ENCODE assay signal across 1 cellular context in the genomic region with DNA sequence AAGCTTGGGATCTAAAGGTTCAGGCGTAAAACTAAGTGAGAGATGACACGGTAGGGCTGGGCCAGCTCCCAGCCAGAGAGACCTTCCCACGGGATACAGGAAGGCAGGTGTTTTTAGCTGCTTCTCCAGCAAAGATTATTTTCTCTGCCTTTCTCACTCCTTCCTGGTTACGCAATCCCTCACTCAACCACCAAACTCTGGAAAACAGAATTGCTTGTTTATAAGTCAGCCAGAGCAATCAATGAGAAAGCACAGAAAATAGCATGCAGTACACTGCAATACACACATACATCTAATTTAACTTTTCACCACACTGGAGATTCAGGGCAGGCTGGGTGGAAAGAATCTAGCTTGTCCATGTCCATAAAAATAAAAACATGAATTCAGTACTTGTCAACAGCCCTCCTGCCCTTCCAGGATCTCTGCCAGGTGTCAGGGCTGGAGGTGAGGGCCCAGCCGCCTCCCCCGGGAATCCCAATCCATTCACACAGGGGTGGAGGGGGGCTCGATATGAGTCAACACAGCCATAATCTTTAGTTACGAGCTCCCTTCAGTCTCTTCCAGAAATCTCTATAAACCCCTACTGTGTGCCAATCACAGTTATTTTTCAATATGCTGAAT.
TF ChIP-seq lines count a peak whose summit lies in the region.

No MANE protein-coding gene starts in this region.

TF ChIP-seq in SK-N-SH, 30 proteins besides CTCF, POLR2A, EP300 and RAD21 (continued from another document):
- no peak for TF ChIP-seq SIN3A (IDR thresholded peaks at IDR 0.05; ENCODE audit: borderline replicate concordance, low read depth, low read length)
- no peak for TF ChIP-seq GABPA (IDR thresholded peaks at IDR 0.05; ENCODE audit: low read depth)
- TF ChIP-seq MXI1 (IDR thresholded peaks at IDR 0.05; ENCODE audit: low read depth, low read length), result no peak
- TF ChIP-seq SMC3 (IDR thresholded peaks at IDR 0.05; ENCODE audit: low read depth, low read length), result no peak
- TF ChIP-seq RXRA (IDR thresholded peaks at IDR 0.05; ENCODE audit: borderline replicate concordance, low read depth), result no peak
- TF ChIP-seq, protein P1, sequence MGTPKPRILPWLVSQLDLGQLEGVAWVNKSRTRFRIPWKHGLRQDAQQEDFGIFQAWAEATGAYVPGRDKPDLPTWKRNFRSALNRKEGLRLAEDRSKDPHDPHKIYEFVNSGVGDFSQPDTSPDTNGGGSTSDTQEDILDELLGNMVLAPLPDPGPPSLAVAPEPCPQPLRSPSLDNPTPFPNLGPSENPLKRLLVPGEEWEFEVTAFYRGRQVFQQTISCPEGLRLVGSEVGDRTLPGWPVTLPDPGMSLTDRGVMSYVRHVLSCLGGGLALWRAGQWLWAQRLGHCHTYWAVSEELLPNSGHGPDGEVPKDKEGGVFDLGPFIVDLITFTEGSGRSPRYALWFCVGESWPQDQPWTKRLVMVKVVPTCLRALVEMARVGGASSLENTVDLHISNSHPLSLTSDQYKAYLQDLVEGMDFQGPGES (IDR thresholded peaks at IDR 0.05; ENCODE audit: low read depth, low read length), result no peak
- no peak for TF ChIP-seq EZH2phosphoT487 (IDR thresholded peaks at IDR 0.05; ENCODE audit: borderline replicate concordance, low read depth)
- no peak for TF ChIP-seq YY1 (IDR thresholded peaks at IDR 0.05; ENCODE audit: low read depth)
- TF ChIP-seq, protein P2, sequence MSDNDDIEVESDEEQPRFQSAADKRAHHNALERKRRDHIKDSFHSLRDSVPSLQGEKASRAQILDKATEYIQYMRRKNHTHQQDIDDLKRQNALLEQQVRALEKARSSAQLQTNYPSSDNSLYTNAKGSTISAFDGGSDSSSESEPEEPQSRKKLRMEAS (IDR thresholded peaks at IDR 0.05; ENCODE audit: low read depth), result no peak
- no peak for TF ChIP-seq NFIC (IDR thresholded peaks at IDR 0.05; ENCODE audit: borderline replicate concordance)
- no peak for TF ChIP-seq JUND (IDR thresholded peaks at IDR 0.05)
- TF ChIP-seq, protein P3, sequence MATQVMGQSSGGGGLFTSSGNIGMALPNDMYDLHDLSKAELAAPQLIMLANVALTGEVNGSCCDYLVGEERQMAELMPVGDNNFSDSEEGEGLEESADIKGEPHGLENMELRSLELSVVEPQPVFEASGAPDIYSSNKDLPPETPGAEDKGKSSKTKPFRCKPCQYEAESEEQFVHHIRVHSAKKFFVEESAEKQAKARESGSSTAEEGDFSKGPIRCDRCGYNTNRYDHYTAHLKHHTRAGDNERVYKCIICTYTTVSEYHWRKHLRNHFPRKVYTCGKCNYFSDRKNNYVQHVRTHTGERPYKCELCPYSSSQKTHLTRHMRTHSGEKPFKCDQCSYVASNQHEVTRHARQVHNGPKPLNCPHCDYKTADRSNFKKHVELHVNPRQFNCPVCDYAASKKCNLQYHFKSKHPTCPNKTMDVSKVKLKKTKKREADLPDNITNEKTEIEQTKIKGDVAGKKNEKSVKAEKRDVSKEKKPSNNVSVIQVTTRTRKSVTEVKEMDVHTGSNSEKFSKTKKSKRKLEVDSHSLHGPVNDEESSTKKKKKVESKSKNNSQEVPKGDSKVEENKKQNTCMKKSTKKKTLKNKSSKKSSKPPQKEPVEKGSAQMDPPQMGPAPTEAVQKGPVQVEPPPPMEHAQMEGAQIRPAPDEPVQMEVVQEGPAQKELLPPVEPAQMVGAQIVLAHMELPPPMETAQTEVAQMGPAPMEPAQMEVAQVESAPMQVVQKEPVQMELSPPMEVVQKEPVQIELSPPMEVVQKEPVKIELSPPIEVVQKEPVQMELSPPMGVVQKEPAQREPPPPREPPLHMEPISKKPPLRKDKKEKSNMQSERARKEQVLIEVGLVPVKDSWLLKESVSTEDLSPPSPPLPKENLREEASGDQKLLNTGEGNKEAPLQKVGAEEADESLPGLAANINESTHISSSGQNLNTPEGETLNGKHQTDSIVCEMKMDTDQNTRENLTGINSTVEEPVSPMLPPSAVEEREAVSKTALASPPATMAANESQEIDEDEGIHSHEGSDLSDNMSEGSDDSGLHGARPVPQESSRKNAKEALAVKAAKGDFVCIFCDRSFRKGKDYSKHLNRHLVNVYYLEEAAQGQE (IDR thresholded peaks at IDR 0.05; ENCODE audit: low read depth, low read length), result no peak
